Comparison of ENCODE assay signal across 13 cellular contexts in genomic region chr1:227298532-227299174, GRCh38. TPM values are rescaled to one million over a fixed set of nuclear protein-coding genes. Genes with fewer than 3 reads are reported as not detected.
DNase-seq lines count a peak whose midpoint lies in the region; ATAC-seq, FAIRE-seq and TF ChIP-seq lines count a peak whose summit lies in the region.
"Had no signal": no experiment of that assay in that cellular context is flagged by ENCODE, and none has a peak within 500 bp of the region (broad histone marks: within the 10 kb centered on the region; RNA-seq: fewer than 3 reads in every experiment).

No MANE protein-coding gene starts in this region.

- H3K9ac ChIP-seq in MM.1S (ENCODE audit: low read length): no peak overlapping the region

- 0 out of 2 replicates have a peak, but pooled peaks cover 3% of the 10 kb centered on the region for H3F3A ChIP-seq in MM.1S (ENCODE audit: insufficient read depth, low read length)

- H3K4me3 Mint-ChIP-seq in mesothelial cell of epicardium: no peak overlapping the region
- H3K4me3 Mint-ChIP-seq: activated naive CD8-positive, alpha-beta T cell treated with anti-CD3 and anti-CD28 coated beads for 36 hours had no signal

- H3K9me3 Mint-ChIP-seq in mesothelial cell of epicardium: peaks cover 11% of the 10 kb centered on the region
- H3K9me3 Mint-ChIP-seq: activated naive CD8-positive, alpha-beta T cell treated with anti-CD3 and anti-CD28 coated beads for 36 hours had no signal

- CTCF ChIA-PET in A549 (lab: Yijun Ruan, JAX): no interaction called here

- DNase-seq in A549 (ENCODE audit: low read depth in 1 of 2, low spot score in 1 of 2) (no peak), MM.1S (peak; percentile 29), choroid plexus epithelial cell (ENCODE audit: low read depth) (no peak), mesothelial cell of epicardium (ENCODE audit: low spot score in 2 of 2, unreplicated experiment in 2 of 2) (no peak), C1 segment of cervical spinal cord (lab: John Stamatoyannopoulos, UW) (no peak), NCI-H1048 (lab: John Stamatoyannopoulos, UW) (no peak)
- DNase-seq in stimulated activated CD4-positive, alpha-beta T cell treated with anti-CD3 and anti-CD28 coated beads, Interleukin-4, amount 100 ng/mL, for 24 hours: no peak
- DNase-seq: activated naive CD8-positive, alpha-beta T cell treated with anti-CD3 and anti-CD28 coated beads for 36 hours; AML-193; NCI-H2171; Peyer's patch had no signal

- TF ChIP-seq CTCF in A549 (IDR thresholded peaks at IDR 0.05) (no peak), MM.1S (IDR thresholded peaks at IDR 0.05; ENCODE audit: low read length) (no peak), choroid plexus epithelial cell (conservative IDR thresholded peaks at IDR 0.05; ENCODE audit: low read depth, low read length) (no peak), mesothelial cell of epicardium (IDR thresholded peaks at IDR 0.05; ENCODE audit: unreplicated experiment) (no peak)

- no peak for TF ChIP-seq POLR2A in A549 (IDR thresholded peaks at IDR 0.05; ENCODE audit: low read length)

- POLR2A ChIA-PET in A549 (lab: Yijun Ruan, JAX): interaction anchor here (0.6 kb wide), 1 partner anchor 131 kb away, joined by 3 read pairs; no protein-coding TSS in a partner anchor

- no peaks in the 10 kb centered on the region for H3K9me3 ChIP-seq in A549
- H3K9me3 ChIP-seq in MM.1S (replicated peaks; ENCODE audit: insufficient read depth, low read length): no peaks in the 10 kb centered on the region
- H3K9me3 ChIP-seq: Peyer's patch, right atrium auricular region had no signal

- FAIRE-seq in A549 (lab: Jason Lieb, UNC): peak; percentile 83

- no peaks in the 10 kb centered on the region for H3K9me2 ChIP-seq in MM.1S (replicated peaks; ENCODE audit: insufficient read depth, low read length)

- H2AFZ ChIP-seq in MM.1S (ENCODE audit: low read length): no peak overlapping the region

- H3K27me3 ChIP-seq in MM.1S (replicated peaks; ENCODE audit: insufficient read depth, low read length): no peaks in the 10 kb centered on the region
- H3K27me3 ChIP-seq: Peyer's patch, right atrium auricular region had no signal

- H3K4me3 ChIP-seq in A549 (peak overlapping the region; percentile 10; the same call in 2 of the 3 replicates), MM.1S (ENCODE audit: low read length) (no peak overlapping the region), choroid plexus epithelial cell (ENCODE audit: low read depth, low read length) (peak overlapping the region; percentile 4)
- H3K4me3 ChIP-seq: Peyer's patch, right atrium auricular region had no signal

- no peaks in the 10 kb centered on the region for H3K36me3 ChIP-seq in MM.1S (replicated peaks; ENCODE audit: insufficient read depth, low read length)
- H3K36me3 ChIP-seq: Peyer's patch, right atrium auricular region had no signal

- H3K27ac Mint-ChIP-seq in mesothelial cell of epicardium: peak overlapping the region; percentile 80
- H3K27ac Mint-ChIP-seq: activated naive CD8-positive, alpha-beta T cell treated with anti-CD3 and anti-CD28 coated beads for 36 hours had no signal

- H4K20me1 ChIP-seq in MM.1S (ENCODE audit: insufficient read depth, low read length): peaks cover 3% of the 10 kb centered on the region; the same call in 1 of the 2 replicates

- H3K27me3 Mint-ChIP-seq in mesothelial cell of epicardium (ENCODE audit: low read depth): no peaks in the 10 kb centered on the region

- peaks cover 6% of the 10 kb centered on the region for H3K79me2 ChIP-seq in MM.1S (ENCODE audit: low read length)

- peak in 1 of 2 experiments; percentile 48; a peak in 3 of 6 replicates for ATAC-seq in A549
- ATAC-seq in GM18511 (IDR thresholded peaks at IDR 0.05; ENCODE audit: unreplicated experiment): no peak

- no peak for TF ChIP-seq EP300 in A549 (IDR thresholded peaks at IDR 0.05)

- no peak for TF ChIP-seq RAD21 in A549 (conservative IDR thresholded peaks at IDR 0.05 in 1 of 2, IDR thresholded peaks at IDR 0.05 in 1 of 2)

- H3K4me2 ChIP-seq in A549: peak overlapping the region; percentile 81
- no peak overlapping the region for H3K4me2 ChIP-seq in MM.1S (ENCODE audit: low read depth, low read length)

- H3K36me3 Mint-ChIP-seq in mesothelial cell of epicardium: no peaks in the 10 kb centered on the region
- H3K36me3 Mint-ChIP-seq: activated naive CD8-positive, alpha-beta T cell treated with anti-CD3 and anti-CD28 coated beads for 36 hours had no signal

- H3K27ac ChIP-seq in A549: peak overlapping the region; percentile 50 to 59
- no peak overlapping the region for H3K27ac ChIP-seq in MM.1S (ENCODE audit: low read length)

- peaks cover 16% of the 10 kb centered on the region for H3K4me1 Mint-ChIP-seq in mesothelial cell of epicardium
- H3K4me1 Mint-ChIP-seq: activated naive CD8-positive, alpha-beta T cell treated with anti-CD3 and anti-CD28 coated beads for 36 hours had no signal

- 74% methylated on average over 2 of the region's 2 CpGs for WGBS in A549 (ENCODE audit: missing lambda C conversion rate)

- H3K4me1 ChIP-seq in A549 (peaks cover 20% of the 10 kb centered on the region), MM.1S (ENCODE audit: low read length) (no peaks in the 10 kb centered on the region)

TF ChIP-seq in A549, 52 proteins besides CTCF, POLR2A, EP300 and RAD21:
- no peak for TF ChIP-seq CHD2 (IDR thresholded peaks at IDR 0.05; ENCODE audit: low read length, partially characterized antibody)
- TF ChIP-seq CBX2 (IDR thresholded peaks at IDR 0.05; ENCODE audit: borderline replicate concordance, low read depth): no peak
- TF ChIP-seq EHF (CRISPR knock-in tag; IDR thresholded peaks at IDR 0.05): no peak
- TF ChIP-seq ZNF302 (CRISPR knock-in tag; IDR thresholded peaks at IDR 0.05): no peak
- no peak for TF ChIP-seq MAX (IDR thresholded peaks at IDR 0.05)
- no peak for TF ChIP-seq HEYL (CRISPR knock-in tag; IDR thresholded peaks at IDR 0.05)
- TF ChIP-seq PHF8 (IDR thresholded peaks at IDR 0.05; ENCODE audit: borderline replicate concordance, low read depth): no peak
- TF ChIP-seq SREBF2 (IDR thresholded peaks at IDR 0.05): no peak
TF ChIP-seq in A549: peak in this region for 0.

RNA-seq across cellular contexts. Expression of gene CDC42BPA, which starts 19.6 kb away (rescaled TPM):
- polyA plus RNA-seq in A549 (2011; rRNA removed) (25.9 and 28.4 TPM in 2 replicates), A549 (2017; fragmentation: RNase III; extraction: RNeasy Plus Mini Kit Qiagen cat#74134 plus additional on column Dnase treatment) (11.4 to 12.6 TPM (median 12.5 TPM) in 3 replicates)
- 4.3 and 5.5 TPM in 2 replicates for polyA plus RNA-seq in A549 (2012; cell fraction: cytosol; rRNA removed)
- polyA plus RNA-seq in A549 (2012; cell fraction: nucleus; rRNA removed): 6.7 and 9.7 TPM in 2 replicates
- polyA minus RNA-seq in A549 (2011; rRNA and poly(A)+ RNA removed): 38.6 and 39.3 TPM in 2 replicates
- total RNA-seq in mesothelial cell of epicardium: 36.8 to 44.4 TPM (median 43.2 TPM) in 3 replicates
